Comparison of ENCODE assay signal across 23 cellular contexts in genomic region chr7:132547806-132548205, GRCh38. TPM values are rescaled to one million over a fixed set of nuclear protein-coding genes. Genes with fewer than 3 reads are reported as not detected.
DNase-seq lines count a peak whose midpoint lies in the region; ATAC-seq, FAIRE-seq and TF ChIP-seq lines count a peak whose summit lies in the region.
"Had no signal": no experiment of that assay in that cellular context is flagged by ENCODE, and none has a peak within 500 bp of the region (broad histone marks: within the 10 kb centered on the region; RNA-seq: fewer than 3 reads in every experiment).

No MANE protein-coding gene starts in this region.

- H2AFZ ChIP-seq in astrocyte (ENCODE audit: low read depth, low read length), result no peak overlapping the region

- H3K27ac Mint-ChIP-seq in astrocyte (ENCODE audit: unreplicated experiment) (no peak overlapping the region), neural crest cell (ENCODE audit: unreplicated experiment) (peak overlapping the region; percentile 86)
- H3K27ac Mint-ChIP-seq: IgD-negative memory B cell had no signal

- no peak overlapping the region for H3K4me3 Mint-ChIP-seq in astrocyte (ENCODE audit: unreplicated experiment)
- no peak overlapping the region for H3K4me3 Mint-ChIP-seq in neural crest cell
- H3K4me3 Mint-ChIP-seq: CD8-positive, alpha-beta memory T cell had no signal

- H3K79me2 ChIP-seq in astrocyte (ENCODE audit: insufficient read depth, low read length), result no peaks in the 10 kb centered on the region

- H3K9me3 Mint-ChIP-seq in astrocyte (ENCODE audit: unreplicated experiment), result peaks cover 21% of the 10 kb centered on the region
- H3K9me3 Mint-ChIP-seq in neural crest cell, result peaks cover 13% of the 10 kb centered on the region

- peak overlapping the region; percentile 50 for H3K27ac ChIP-seq in astrocyte (ENCODE audit: low read depth, low read length)
- H3K27ac ChIP-seq: C4-2B, Peyer's patch had no signal

- H3K4me1 ChIP-seq in astrocyte (ENCODE audit: insufficient read depth, low read length), result peaks cover 23% of the 10 kb centered on the region
- H3K4me1 ChIP-seq: Peyer's patch had no signal

- CTCF ChIA-PET in GM10248 (lab: Yijun Ruan, JAX), result no interaction called here

- H3K4me2 ChIP-seq in astrocyte (ENCODE audit: low read length), result no peak overlapping the region

- no peak overlapping the region for H3K4me3 ChIP-seq in astrocyte (ENCODE audit: insufficient read depth, low read depth, low read length)
- no peak overlapping the region for H3K4me3 ChIP-seq in fibroblast of mammary gland (ENCODE audit: control insufficient read depth, low read depth, low read length)
- H3K4me3 ChIP-seq: Peyer's patch had no signal

- no peaks in the 10 kb centered on the region for H4K20me1 ChIP-seq in astrocyte (ENCODE audit: insufficient read depth, low read length)

- ATAC-seq in GM21529 (IDR thresholded peaks at IDR 0.05; ENCODE audit: unreplicated experiment) (no peak), HG02970 (IDR thresholded peaks at IDR 0.05; ENCODE audit: low FRiP score, unreplicated experiment) (no peak)
- ATAC-seq: HCT116, Right ventricle myocardium inferior had no signal

- TF ChIP-seq CTCF in astrocyte (IDR thresholded peaks at IDR 0.05; ENCODE audit: insufficient read depth, low read depth, low read length), result no peak
- TF ChIP-seq CTCF in fibroblast of mammary gland (conservative IDR thresholded peaks at IDR 0.05; ENCODE audit: control insufficient read depth, insufficient read depth, low read depth, low read length), result no peak
- no peak for TF ChIP-seq CTCF in neural crest cell (conservative IDR thresholded peaks at IDR 0.05)
- TF ChIP-seq CTCF in GM10248 (IDR thresholded peaks at IDR 0.05; ENCODE audit: control extremely low read depth, extremely low read depth, low read depth, missing control alignments), result no peak

- H3K36me3 ChIP-seq in astrocyte (ENCODE audit: insufficient read depth, low read length), result no peaks in the 10 kb centered on the region
- H3K36me3 ChIP-seq: Peyer's patch had no signal

- peak overlapping the region; percentile 20 for H3K9ac ChIP-seq in astrocyte (ENCODE audit: low read length)

- POLR2A ChIA-PET in GM10248 (lab: Yijun Ruan, JAX), result no interaction called here

- peaks cover 10% of the 10 kb centered on the region for H3K36me3 Mint-ChIP-seq in astrocyte (ENCODE audit: low read depth, unreplicated experiment)
- H3K36me3 Mint-ChIP-seq in neural crest cell (ENCODE audit: low read depth), result peaks cover 27% of the 10 kb centered on the region
- H3K36me3 Mint-ChIP-seq: IgD-negative memory B cell had no signal

- H3K4me1 Mint-ChIP-seq in astrocyte (ENCODE audit: low read depth, unreplicated experiment) (no peaks in the 10 kb centered on the region), neural crest cell (peaks cover 19% of the 10 kb centered on the region)
- H3K4me1 Mint-ChIP-seq: IgD-negative memory B cell had no signal

- no peak for FAIRE-seq in astrocyte (lab: Jason Lieb, UNC)
- FAIRE-seq: H1 had no signal

- peaks cover 32% of the 10 kb centered on the region for H3K27me3 Mint-ChIP-seq in astrocyte (ENCODE audit: low read depth, unreplicated experiment)
- peaks cover 2% of the 10 kb centered on the region for H3K27me3 Mint-ChIP-seq in neural crest cell (ENCODE audit: low read depth)

- DNase-seq in G401 (ENCODE audit: low spot score) (peak; percentile 4), astrocyte (ENCODE audit: low read depth) (peak; percentile 22), fibroblast of mammary gland (ENCODE audit: low read depth) (peak; percentile 12), neural crest cell (ENCODE audit: low read depth, low spot score) (no peak), GM10248 (ENCODE audit: extremely low spot score) (no peak), SHP77 (lab: John Stamatoyannopoulos, UW) (no peak)
- DNase-seq: 8988T; Calu3; CD8-positive, alpha-beta memory T cell; GF-D8; NCI-H1105; NCI-H146; NCI-H2029 treated with DMSO at 0.1 percent for 48 hours; NCI-H524 treated with DMSO at 0.1 percent for 48 hours; Peyer's patch had no signal

- in situ Hi-C loops in G401 (cut with HindIII; ENCODE audit: low sequenced_read_pairs), result no loop called here

- no peaks in the 10 kb centered on the region for H3K27me3 ChIP-seq in astrocyte (ENCODE audit: insufficient read depth, low read length)
- H3K27me3 ChIP-seq: Peyer's patch had no signal

- peaks cover 9% of the 10 kb centered on the region for H3K9me3 ChIP-seq in astrocyte (ENCODE audit: insufficient read depth, low read depth, low read length)

RNA-seq across cellular contexts. Expression of gene PLXNA4, which starts 28.5 kb away (rescaled TPM):
- total RNA-seq in G401 (2014; rRNA removed; shearing (Covaris generic)), result under 0.01 TPM in 1 of 2 replicates, not detected in the other
- total RNA-seq in astrocyte (3.3 and 4.3 TPM in 2 replicates), neural crest cell (21.7 and 22.9 TPM in 2 replicates)
- total RNA-seq: Calu3, OCI-LY7 had no signal

Comparison
In these comparisons a context has a peak if more than half of its experiments do, and no peak if none do; other contexts are left out.
1. DNase-seq: peak in G401 (single experiment), astrocyte (single experiment) and fibroblast of mammary gland (single experiment); none in neural crest cell (single experiment), GM10248 (single experiment) and SHP77 (0 of 2).